ENCODE assay signal across 8 cellular contexts in genomic region chr19:17292301-17293074, GRCh38. TPM values are rescaled to one million over a fixed set of nuclear protein-coding genes. Genes with fewer than 3 reads are reported as not detected.
DNase-seq lines count a peak whose midpoint lies in the region; ATAC-seq and TF ChIP-seq lines count a peak whose summit lies in the region.

No MANE protein-coding gene starts in this region.

- no peak overlapping the region for H2AFZ ChIP-seq in parathyroid adenoma

- peak overlapping the region; percentile 11 for H3K4me3 ChIP-seq in parathyroid adenoma (ENCODE audit: low read depth, low read length)
- H3K4me3 ChIP-seq in upper lobe of left lung = peak overlapping the region; percentile 41 to 62 (median 57)

- no peaks in the 10 kb centered on the region for H3K36me3 ChIP-seq in parathyroid adenoma (ENCODE audit: control insufficient read depth, insufficient read depth, low read length)
- peaks cover 0 to 3% (median 0%) of the 10 kb centered on the region in 4 donors for H3K36me3 ChIP-seq in upper lobe of left lung

- peaks cover 3% of the 10 kb centered on the region for H3K79me2 ChIP-seq in parathyroid adenoma

- H3K27ac ChIP-seq in parathyroid adenoma (no peak overlapping the region), upper lobe of left lung (peak overlapping the region; percentile 43 to 74 (median 62))

- 4 to 11% methylated on average over 8 to 18 of the region's 46 CpGs for WGBS in upper lobe of left lung, 2 donors

- no peak for TF ChIP-seq EP300 in upper lobe of left lung (IDR thresholded peaks at IDR 0.05)

- H3K27me3 ChIP-seq in parathyroid adenoma (ENCODE audit: control insufficient read depth, insufficient read depth, low read length) (no peaks in the 10 kb centered on the region), upper lobe of left lung (no peaks in the 10 kb centered on the region)

- peak overlapping the region; percentile 47 for H3K4me2 ChIP-seq in parathyroid adenoma (ENCODE audit: low read length)

- no peak overlapping the region for H3K9ac ChIP-seq in parathyroid adenoma

- ATAC-seq in GM19023 (IDR thresholded peaks at IDR 0.05; ENCODE audit: unreplicated experiment) (peak; percentile 81), HG03354 (IDR thresholded peaks at IDR 0.05; ENCODE audit: poor library complexity, severe bottlenecking, unreplicated experiment) (peak; percentile 85), upper lobe of left lung (ENCODE audit: low FRiP score in 2 of 2) (peak; percentile 94 to 96)

- TF ChIP-seq CTCF in parathyroid adenoma (IDR thresholded peaks at IDR 0.05) = peak; percentile 21
- peak; percentile 68 to 78 (median 70) for TF ChIP-seq CTCF in upper lobe of left lung (IDR thresholded peaks at IDR 0.05)

- DNase-seq in Ammon's horn (ENCODE audit: low spot score) (peak; percentile 77), SK-N-DZ (ENCODE audit: low spot score) (peak; percentile 85), glomerular visceral epithelial cell (ENCODE audit: extremely low spot score) (peak; percentile 82), upper lobe of left lung (peak; percentile 71 to 96)
- DNase-seq in activated naive CD4-positive, alpha-beta T cell treated with Interleukin-2 at 50 U/mL for 16 hours = peak; percentile 82

- H3K9me3 ChIP-seq in parathyroid adenoma (ENCODE audit: control insufficient read depth, low read length) (no peaks in the 10 kb centered on the region), upper lobe of left lung (no peaks in the 10 kb centered on the region)

- peaks cover 5% of the 10 kb centered on the region for H3K4me1 ChIP-seq in parathyroid adenoma
- H3K4me1 ChIP-seq in upper lobe of left lung = peaks cover 4 to 24% (median 12%) of the 10 kb centered on the region in 4 donors

- TF ChIP-seq POLR2A in upper lobe of left lung (IDR thresholded peaks at IDR 0.05) = peak in 1 of 4 donors; percentile 19

RNA-seq across cellular contexts. Expression of gene ABHD8, which starts 10.7 kb away (rescaled TPM):
- 20.4 and 20.5 TPM in 2 replicates for polyA plus RNA-seq in SK-N-DZ (2014; cell fraction: cytosol; rRNA removed)
- polyA plus RNA-seq in SK-N-DZ (2014; cell fraction: nucleus; rRNA removed) = 9.9 and 11.1 TPM in 2 replicates
- total RNA-seq in upper lobe of left lung = 10 to 100 TPM; 19.7 to 23.4 (median 21.2) TPM

RNA-seq across cellular contexts. Expression of gene ANKLE1, which starts 10.8 kb away (rescaled TPM):
- polyA plus RNA-seq in SK-N-DZ (2014; cell fraction: cytosol; rRNA removed) = 2.1 and 4.7 TPM in 2 replicates
- 12.0 and 17.3 TPM in 2 replicates for polyA plus RNA-seq in SK-N-DZ (2014; cell fraction: nucleus; rRNA removed)
- 10 to 100 TPM in 1 of 6 donors, 1 to 10 TPM in 3, under 1 TPM in 2; 0.57 to 13.6 (median 1.4) TPM for total RNA-seq in upper lobe of left lung

RNA-seq across cellular contexts. Expression of gene MRPL34, which starts 13.2 kb away (rescaled TPM):
- 73.2 and 107 TPM in 2 replicates for polyA plus RNA-seq in SK-N-DZ (2014; cell fraction: cytosol; rRNA removed)
- 61.5 and 94.1 TPM in 2 replicates for polyA plus RNA-seq in SK-N-DZ (2014; cell fraction: nucleus; rRNA removed)
- total RNA-seq in upper lobe of left lung = 100 to 1,000 TPM in 5 of 6 donors, 10 to 100 TPM in 1; 98.3 to 176 (median 122) TPM

RNA-seq across cellular contexts. Expression of gene DDA1, which starts 16.9 kb away (rescaled TPM):
- polyA plus RNA-seq in SK-N-DZ (2014; cell fraction: cytosol; rRNA removed) = 44.1 and 49.6 TPM in 2 replicates
- polyA plus RNA-seq in SK-N-DZ (2014; cell fraction: nucleus; rRNA removed) = 23.0 and 29.2 TPM in 2 replicates
- total RNA-seq in upper lobe of left lung = 10 to 100 TPM; 11.5 to 42.8 (median 28.4) TPM

RNA-seq across cellular contexts. Expression of gene BABAM1, which starts 25.2 kb away (rescaled TPM):
- 109 and 123 TPM in 2 replicates for polyA plus RNA-seq in SK-N-DZ (2014; cell fraction: cytosol; rRNA removed)
- polyA plus RNA-seq in SK-N-DZ (2014; cell fraction: nucleus; rRNA removed) = 137 and 164 TPM in 2 replicates
- 10 to 100 TPM; 45.1 to 95.3 (median 82.3) TPM for total RNA-seq in upper lobe of left lung
